ENCODE assay signal across 8 cellular contexts in the genomic region with DNA sequence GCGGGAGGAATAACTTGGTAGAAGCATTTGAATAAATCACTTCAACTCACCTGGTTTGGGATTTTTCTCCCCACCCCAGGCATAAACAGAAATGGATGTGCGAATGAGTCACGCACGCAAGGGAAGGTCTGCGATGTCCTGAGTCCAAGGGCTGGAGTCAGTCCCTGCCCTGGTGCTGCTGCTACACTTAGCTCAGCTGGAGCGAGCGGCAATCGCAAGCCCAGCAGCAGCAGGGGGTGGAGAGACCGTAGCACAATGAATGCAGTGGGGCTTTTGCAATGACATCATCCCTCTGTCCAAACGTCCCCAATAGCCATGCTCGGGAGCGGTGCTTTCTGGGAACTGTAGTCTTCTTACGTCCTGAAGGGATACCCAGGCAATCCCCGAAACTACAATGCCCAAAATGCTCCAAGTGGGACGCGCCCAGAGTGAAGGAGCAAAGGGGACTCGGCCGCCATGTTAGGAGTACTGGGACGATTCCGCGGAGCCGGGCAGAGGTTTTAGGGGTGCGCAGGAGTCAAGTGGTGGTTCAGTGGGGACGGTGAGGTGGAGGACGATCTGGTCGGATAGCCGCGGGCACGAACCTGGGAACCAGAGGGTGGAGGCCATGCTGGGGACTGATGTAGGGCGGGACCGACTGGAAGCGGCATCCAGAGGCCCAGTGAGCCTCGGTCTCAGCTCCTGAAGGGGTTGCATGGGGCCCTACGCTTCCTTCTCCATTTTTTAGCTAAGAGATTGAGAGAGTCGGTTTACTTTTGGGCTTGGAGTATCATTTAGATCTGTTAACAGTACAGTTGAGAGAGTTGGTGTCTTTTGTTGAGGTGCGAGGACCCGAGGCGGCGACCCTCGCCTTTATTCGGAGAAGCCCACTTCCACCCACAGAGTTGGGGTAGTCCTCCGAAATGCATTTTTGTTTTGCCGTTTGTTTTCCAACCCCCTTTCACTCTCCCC. TPM values are rescaled to one million over a fixed set of nuclear protein-coding genes. Genes with fewer than 3 reads are reported as not detected.
DNase-seq lines count a peak whose midpoint lies in the region; ATAC-seq, FAIRE-seq and TF ChIP-seq lines count a peak whose summit lies in the region.

A gene with protein sequence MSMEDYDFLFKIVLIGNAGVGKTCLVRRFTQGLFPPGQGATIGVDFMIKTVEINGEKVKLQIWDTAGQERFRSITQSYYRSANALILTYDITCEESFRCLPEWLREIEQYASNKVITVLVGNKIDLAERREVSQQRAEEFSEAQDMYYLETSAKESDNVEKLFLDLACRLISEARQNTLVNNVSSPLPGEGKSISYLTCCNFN (minus strand): TSS at position 257 of the 951 bp plus-strand sequence. CDS start 74,581 bp downstream, outside the sequence.

- no peaks in the 10 kb centered on the region for H3K27me3 ChIP-seq in H1 (replicated peaks in 1 of 4; ENCODE audit: control insufficient read depth in 3 of 4, extremely low read depth in 1 of 4, insufficient read depth in 3 of 4, low read length in 3 of 4)

- peak within 1 kb of the TSS; percentile 86 for H3K56ac ChIP-seq in H1 (replicated peaks; ENCODE audit: insufficient read length, low read depth, low read length)

- H3K4me1 Mint-ChIP-seq in memory B cell: peaks cover 43% of the 10 kb centered on the region

- FAIRE-seq in H1 (lab: Jason Lieb, UNC): peak; percentile 92

- no peak within 1 kb of the TSS for H2BK20ac ChIP-seq in H1 (ENCODE audit: low read length)

- POLR2A ChIA-PET in activated CD8-positive, alpha-beta memory T cell treated with anti-CD3 and anti-CD28 coated beads for 36 hours (lab: Charles Lee): interaction anchor here (0.8 to 2.2 kb wide), 6 partner anchors 9 to 748 kb away, joined by 3 to 35 read pairs (median 4); a partner anchor contains a TSS
- POLR2A ChIA-PET in H1 (lab: Charles Lee; ENCODE audit: partially characterized antibody): interaction anchor here (0.6 to 7.9 kb wide), 12 partner anchors 8 to 170 kb away, joined by 3 to 60 read pairs (median 5); a partner anchor contains a TSS

- H3K27me3 Mint-ChIP-seq in memory B cell: no peaks in the 10 kb centered on the region

- peak within 1 kb of the TSS; percentile 98 for H3K27ac ChIP-seq in H1 (ENCODE audit: low read depth, low read length)

- H3K4ac ChIP-seq in H1 (replicated peaks; ENCODE audit: insufficient read length, low read depth, low read length): peak within 1 kb of the TSS; percentile 98

- TF ChIP-seq POLR2A in H1 (IDR thresholded peaks at IDR 0.05; ENCODE audit: control extremely low read depth in 1 of 2, low read depth in 2 of 2, low read length in 2 of 2): peak; percentile 97 to 98

- H3K79me1 ChIP-seq in H1 (ENCODE audit: low read depth, low read length): peaks cover 3% of the 10 kb centered on the region; the same call in 1 of the 2 replicates

- CTCF ChIA-PET in activated CD8-positive, alpha-beta memory T cell treated with anti-CD3 and anti-CD28 coated beads for 36 hours (lab: Charles Lee): interaction anchor here (0.8 to 1.5 kb wide), 3 partner anchors 9 to 215 kb away, joined by 3 to 5 read pairs (median 5); no protein-coding TSS in a partner anchor
- CTCF ChIA-PET in H1 (lab: Charles Lee; ENCODE audit: partially characterized antibody): no interaction called here

- peaks cover 0 to 22% (median 3%) of the 10 kb centered on the region in 4 experiments; a peak in 4 of 8 replicates for H3K36me3 ChIP-seq in H1 (ENCODE audit: control insufficient read depth in 2 of 4, insufficient read depth in 4 of 4, low read length in 3 of 4)

- TF ChIP-seq CTCF in GM20000 (IDR thresholded peaks at IDR 0.05; ENCODE audit: extremely low read depth, missing control alignments) (no peak), H1 (IDR thresholded peaks at IDR 0.05; ENCODE audit: control extremely low read depth in 1 of 3, insufficient read depth in 1 of 3, low read depth in 1 of 3, low read length in 3 of 3) (no peak)

- WGBS in H1 (ENCODE audit: extremely low coverage in 1 of 2, insufficient coverage in 1 of 2, insufficient read length in 1 of 2, insufficient replicate concordance in 2 of 2, low coverage in 1 of 2, low lambda C conversion rate in 2 of 2, missing lambda C conversion rate in 1 of 2), 2 experiments: 2% methylated on average over 43 of the region's 43 CpGs; no CpG with 5 or more reads in 1 of the 2 experiments

- H3K23me2 ChIP-seq in H1 (ENCODE audit: low read depth, low read length): peaks cover 13% of the 10 kb centered on the region

- H2BK15ac ChIP-seq in H1 (ENCODE audit: low read length): no peak within 1 kb of the TSS

- peak within 1 kb of the TSS; percentile 89 to 99 (median 92) for H3K4me3 ChIP-seq in H1 (ENCODE audit: extremely low read depth in 1 of 4, insufficient read depth in 2 of 4, low read depth in 3 of 4, low read length in 4 of 4)

- peak within 1 kb of the TSS; percentile 86 for H2AFZ ChIP-seq in H1 (ENCODE audit: low read length)

- H4K20me1 ChIP-seq in H1 (replicated peaks in 1 of 2; ENCODE audit: control insufficient read depth in 1 of 2, insufficient read depth in 2 of 2, low read length in 2 of 2): peaks cover 0 to 3% of the 10 kb centered on the region in 2 experiments

- H3K14ac ChIP-seq in H1 (ENCODE audit: insufficient read length): no peak within 1 kb of the TSS

- no peaks in the 10 kb centered on the region for H3K9me3 ChIP-seq in H1 (ENCODE audit: insufficient read depth in 2 of 2, low read depth in 1 of 2, low read length in 1 of 2)

- TF ChIP-seq EP300 in H1 (IDR thresholded peaks at IDR 0.05; ENCODE audit: borderline replicate concordance in 1 of 2, low read depth in 2 of 2, low read length in 2 of 2): no peak

- H2AK5ac ChIP-seq in H1 (ENCODE audit: low read depth, low read length): no peak within 1 kb of the TSS; the same call in 1 of the 2 replicates

- peaks cover 0 to 17% (median 3%) of the 10 kb centered on the region in 4 experiments; a peak in 4 of 7 replicates for H3K4me1 ChIP-seq in H1 (replicated peaks in 1 of 4; ENCODE audit: control insufficient read depth in 3 of 4, insufficient read depth in 4 of 4, low read length in 3 of 4)

- peak within 1 kb of the TSS; percentile 98 to 100 (median 100) for H3K9ac ChIP-seq in H1 (replicated peaks in 1 of 4; ENCODE audit: extremely low read depth in 1 of 4, low read depth in 3 of 4, low read length in 3 of 4)

- H4K8ac ChIP-seq in H1 (ENCODE audit: extremely low read depth, insufficient read depth, low read length): peak within 1 kb of the TSS; percentile 100; the same call in 1 of the 2 replicates

- H3K27ac Mint-ChIP-seq in memory B cell: no peak within 1 kb of the TSS

- no peak within 1 kb of the TSS for H3K4me3 Mint-ChIP-seq in memory B cell

- no peaks in the 10 kb centered on the region for H3K9me3 Mint-ChIP-seq in memory B cell

- no peak within 1 kb of the TSS for H3K23ac ChIP-seq in H1 (ENCODE audit: insufficient read length)

- H2BK12ac ChIP-seq in H1 (ENCODE audit: low read depth, low read length): peak within 1 kb of the TSS; percentile 99

- no peak within 1 kb of the TSS for H2BK120ac ChIP-seq in H1 (replicated peaks; ENCODE audit: low read depth, low read length)

- H3K79me2 ChIP-seq in H1 (ENCODE audit: control insufficient read depth in 1 of 2, insufficient read depth in 2 of 2, low read length in 2 of 2): peaks cover 3 to 44% of the 10 kb centered on the region in 2 experiments; a peak in 3 of 4 replicates

- peak within 1 kb of the TSS; percentile 96 for H4K5ac ChIP-seq in H1 (ENCODE audit: insufficient read length, low read depth, low read length)

- peak within 1 kb of the TSS; percentile 99 for H2BK5ac ChIP-seq in H1 (ENCODE audit: low read depth, low read length)

- peak within 1 kb of the TSS; percentile 81 to 99 for H3K4me2 ChIP-seq in H1 (ENCODE audit: insufficient read depth in 1 of 2, low read depth in 2 of 2, low read length in 2 of 2)

- peak within 1 kb of the TSS; percentile 99 for H3K18ac ChIP-seq in H1 (ENCODE audit: extremely low read depth, low read length)

- ATAC-seq in memory B cell (ENCODE audit: low read depth): peak; percentile 92

- peak within 1 kb of the TSS; percentile 93 for H4K91ac ChIP-seq in H1 (replicated peaks; ENCODE audit: insufficient read length, low read length)

- H3K36me3 Mint-ChIP-seq in memory B cell: peaks cover 20% of the 10 kb centered on the region

- TF ChIP-seq RAD21 in H1 (IDR thresholded peaks at IDR 0.05 in 1 of 2, conservative IDR thresholded peaks at IDR 0.05 in 1 of 2; ENCODE audit: low read depth in 2 of 2, low read length in 2 of 2): no peak

- DNase-seq in COLO668 (lab: John Stamatoyannopoulos, UW; ENCODE audit: unreplicated experiment) (peak; percentile 97), GM20000 (ENCODE audit: low spot score) (peak; percentile 89), HS-5 (ENCODE audit: low read depth) (peak; percentile 98), NK-92 (lab: John Stamatoyannopoulos, UW; ENCODE audit: unreplicated experiment) (peak; percentile 75), H1 (ENCODE audit: low read depth in 1 of 2, low spot score in 2 of 2) (peak; percentile 88 to 96), memory B cell (ENCODE audit: low spot score in 2 of 2) (peak; percentile 83 to 90)
- peak; percentile 79 for DNase-seq in stimulated activated CD8-positive, alpha-beta memory T cell treated with anti-CD3 and anti-CD28 coated beads, Interleukin-12 subunit alpha, Interleukin-12 subunit beta, amount 100 ng/mL, for 24 hours (ENCODE audit: extremely low read depth)

TF ChIP-seq in H1, 55 proteins besides CTCF, POLR2A, EP300 and RAD21 (continues in another document):
- TF ChIP-seq CHD2 (IDR thresholded peaks at IDR 0.05; ENCODE audit: low read length) (0 out of 2 replicates have a peak, but pooled peaks have one; percentile 12), TEAD4 (IDR thresholded peaks at IDR 0.05; ENCODE audit: low read depth, low read length) (peak; percentile 48; the same call in 1 of the 2 replicates), SP4 (IDR thresholded peaks at IDR 0.05; ENCODE audit: low read length) (peak; percentile 31; the same call in 1 of the 2 replicates), SIRT6 (IDR thresholded peaks at IDR 0.05; ENCODE audit: low read length) (no peak), KDM4A (IDR thresholded peaks at IDR 0.05; ENCODE audit: low read depth, low read length, severe bottlenecking) (peak; percentile 35), SP1 (IDR thresholded peaks at IDR 0.05; ENCODE audit: low read depth, low read length) (no peak), CBX5 (IDR thresholded peaks at IDR 0.05; ENCODE audit: low read depth, low read length) (no peak)

RNA-seq across cellular contexts. Expression of the gene that starts here (rescaled TPM):
- 10 to 100 TPM; 12.9 to 14.3 TPM for total RNA-seq in activated CD8-positive, alpha-beta memory T cell treated with anti-CD3 and anti-CD28 coated beads for 36 hours
- total RNA-seq in H1 (2021; fragmentation: NEBNext Ultra II Directional; extraction: Animal tissue kit (Norgen Biotek cat#: 25700)): 9.2 and 11.7 TPM in 2 replicates
- 1.2 and 1.6 TPM in 2 replicates for polyA plus RNA-seq in H1 (2011; rRNA removed)
- 2.0 TPM for polyA plus RNA-seq in H1 (2011; cell fraction: cytosol; rRNA removed)
- polyA plus RNA-seq in H1 (2011; cell fraction: nucleus; rRNA removed): 1.5 TPM
- polyA plus RNA-seq in H1 (2012, experiment 1 of 2): 4.1 to 7.9 TPM (median 5.5 TPM) in 4 replicates
- polyA plus RNA-seq in H1 (2012, experiment 2 of 2): 0.75 TPM
- 2.7 TPM for polyA plus RNA-seq in H1 (2013, experiment 1 of 2)
- polyA plus RNA-seq in H1 (2013, experiment 2 of 2): 3.4 TPM
- 8.8 and 9.6 TPM in 2 replicates for polyA minus RNA-seq in H1 (2011; rRNA and poly(A)+ RNA removed)
- polyA minus RNA-seq in H1 (2011; cell fraction: cytosol; rRNA and poly(A)+ RNA removed): 3.0 TPM
- 7.0 TPM for polyA minus RNA-seq in H1 (2011; cell fraction: nucleus; rRNA and poly(A)+ RNA removed)

Comparison
In these comparisons a context has a peak if more than half of its experiments do, and no peak if none do; other contexts are left out.
1. Peak in every context shown above with its lines: DNase-seq, ATAC-seq, H3K4me3 ChIP-seq and H3K27ac ChIP-seq.